ENCODE assay signal across 11 cellular contexts in the genomic region with DNA sequence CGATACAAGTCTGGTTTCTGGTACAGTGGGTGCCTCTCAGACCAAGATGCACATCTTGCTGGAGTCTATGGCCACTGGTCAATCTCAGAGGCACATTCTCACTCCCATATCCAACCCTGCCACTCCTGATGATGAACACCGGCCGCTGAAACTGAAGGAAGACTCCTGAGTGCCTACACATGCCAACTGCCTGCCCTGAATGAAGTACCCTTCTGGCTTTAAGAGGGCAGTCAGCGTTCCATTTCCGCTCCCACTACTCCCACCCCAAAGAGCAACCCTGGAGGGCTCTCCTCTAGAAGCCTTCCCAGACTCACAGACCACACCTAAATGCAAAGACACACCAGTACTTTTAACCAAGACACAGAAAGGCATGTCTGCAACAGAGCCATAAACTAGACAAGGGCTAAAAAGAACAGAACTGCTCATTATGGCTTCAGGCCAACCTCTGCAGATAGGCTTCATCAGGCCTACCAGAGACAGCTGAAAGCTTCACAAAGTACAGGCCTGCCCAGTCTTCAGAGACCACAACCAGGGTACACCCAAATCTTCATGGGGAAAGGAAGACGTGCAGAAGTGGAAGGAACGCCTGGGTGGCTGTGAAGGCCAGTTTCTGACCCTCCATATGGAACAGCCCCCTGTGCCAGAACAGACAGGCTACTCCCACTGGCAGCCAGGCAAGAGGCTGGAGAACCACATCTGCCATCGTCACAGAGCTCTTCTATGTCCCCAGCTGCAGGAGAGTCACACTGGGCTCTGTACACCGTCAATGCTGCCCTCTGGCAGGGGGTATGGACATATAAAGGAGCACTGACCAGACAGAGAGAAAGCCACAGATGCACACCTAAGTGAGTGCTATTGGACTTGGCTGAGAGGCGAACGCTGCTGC. TPM values are rescaled to one million over a fixed set of nuclear protein-coding genes. Genes with fewer than 3 reads are reported as not detected.
A peak's percentile ranks its signal among the peaks of the same experiment; 100 is the strongest.
DNase-seq lines count a peak whose midpoint lies in the region; ATAC-seq and TF ChIP-seq lines count a peak whose summit lies in the region.
"Had no signal": no experiment of that assay in that cellular context is flagged by ENCODE, and none has a peak within 500 bp of the region (broad histone marks: within the 10 kb centered on the region; RNA-seq: fewer than 3 reads in every experiment).

No MANE protein-coding gene starts in this region.

- no peak overlapping the region for H3K9ac ChIP-seq in mammary epithelial cell (ENCODE audit: insufficient read depth, low read length)

- POLR2A ChIA-PET in MCF 10A (lab: Yijun Ruan, JAX): no interaction called here

- no peaks in the 10 kb centered on the region for H3K4me1 ChIP-seq in mammary epithelial cell (ENCODE audit: insufficient read depth, low read length)
- no peaks in the 10 kb centered on the region for H3K4me1 ChIP-seq in aorta (ENCODE audit: control insufficient read depth in 1 of 2, insufficient read depth in 2 of 2, low read length in 2 of 2)

- H3K4me1 Mint-ChIP-seq in MCF 10A (ENCODE audit: insufficient read depth, unreplicated experiment) (peaks cover 47% of the 10 kb centered on the region), nephron (peaks cover 63% of the 10 kb centered on the region)

- H3K79me2 ChIP-seq in mammary epithelial cell (ENCODE audit: insufficient read depth, low read length): peaks cover 96% of the 10 kb centered on the region

- H3K36me3 ChIP-seq in mammary epithelial cell (ENCODE audit: insufficient read depth, low read length): no peaks in the 10 kb centered on the region
- no peaks in the 10 kb centered on the region for H3K36me3 ChIP-seq in aorta (ENCODE audit: control insufficient read depth in 1 of 2, insufficient read depth in 2 of 2, low read length in 1 of 2)

- no peak overlapping the region for H3K4me2 ChIP-seq in mammary epithelial cell (ENCODE audit: insufficient read depth, low read depth, low read length)

- ATAC-seq in left ventricle myocardium superior (peak; percentile 71), aorta (ENCODE audit: low FRiP score) (peak; percentile 15)

- no peaks in the 10 kb centered on the region for H4K20me1 ChIP-seq in mammary epithelial cell (ENCODE audit: insufficient read depth, low read length)

- CTCF ChIA-PET in MCF 10A (lab: Yijun Ruan, JAX) (interaction anchor here (0.6 kb wide), 2 partner anchors 68 to 101 kb away, joined by 3 read pairs; no protein-coding TSS in a partner anchor), mammary epithelial cell (lab: Charles Lee; ENCODE audit: low non-redundant PET) (no interaction called here)

- dilution Hi-C loops in mammary epithelial cell (cut with HindIII; ENCODE audit: low sequenced_read_pairs): no loop called here

- intact Hi-C loops in MCF 10A (cut with micrococcal nuclease) (no loop called here), mammary epithelial cell (cut with micrococcal nuclease) (no loop called here), left ventricle myocardium superior (cut with micrococcal nuclease) (no loop called here), aorta (cut with DNase I) (no loop called here)

- H3K9me3 ChIP-seq in mammary epithelial cell (replicated peaks; ENCODE audit: insufficient read depth, low read length) (no peaks in the 10 kb centered on the region), aorta (ENCODE audit: control insufficient read depth, low read length) (no peaks in the 10 kb centered on the region)
- H3K9me3 ChIP-seq: HAP-1 had no signal

- H3K4me3 ChIP-seq in mammary epithelial cell (replicated peaks in 1 of 3; ENCODE audit: insufficient read depth in 1 of 3, low read depth in 2 of 3, low read length in 3 of 3) (no peak overlapping the region), aorta (ENCODE audit: low read length in 2 of 2) (no peak overlapping the region)
- H3K4me3 ChIP-seq: HAP-1 had no signal

- peak overlapping the region; percentile 29 for H3K27ac Mint-ChIP-seq in MCF 10A (ENCODE audit: low read depth, unreplicated experiment)
- peak overlapping the region; percentile 7 to 66 (median 47) for H3K27ac Mint-ChIP-seq in nephron

- BruUV-seq in MCF 10A (replicated peaks; lab: Mats Ljungman, UMichigan) (no TSS peak), mammary epithelial cell (replicated peaks; lab: Mats Ljungman, UMichigan) (no TSS peak)

- 93% methylated on average over 9 of the region's 11 CpGs for WGBS in mammary epithelial cell (ENCODE audit: low coverage, missing lambda C conversion rate)
- WGBS in aorta, 2 donors: 69 to 72% methylated on average over 11 of the region's 11 CpGs

- no peak overlapping the region for H3K4me3 Mint-ChIP-seq in MCF 10A (ENCODE audit: unreplicated experiment)
- H3K4me3 Mint-ChIP-seq in nephron: no peak overlapping the region

- no peak for TF ChIP-seq CTCF in MCF 10A (IDR thresholded peaks at IDR 0.05; ENCODE audit: unreplicated experiment)
- no peak for TF ChIP-seq CTCF in mammary epithelial cell (conservative IDR thresholded peaks at IDR 0.05 in 1 of 2, IDR thresholded peaks at IDR 0.05 in 1 of 2; ENCODE audit: extremely low read depth in 1 of 2, insufficient read depth in 1 of 2, low read depth in 1 of 2, low read length in 2 of 2)
- no peak for TF ChIP-seq CTCF in nephron (IDR thresholded peaks at IDR 0.05; ENCODE audit: unreplicated experiment in 3 of 3)

- H3K27me3 ChIP-seq in mammary epithelial cell (ENCODE audit: insufficient read depth, low read length) (no peaks in the 10 kb centered on the region), aorta (ENCODE audit: control insufficient read depth in 1 of 2, insufficient read depth in 2 of 2, low read length in 1 of 2) (no peaks in the 10 kb centered on the region)

- H3K9me3 Mint-ChIP-seq in MCF 10A (ENCODE audit: unreplicated experiment) (no peaks in the 10 kb centered on the region), nephron (no peaks in the 10 kb centered on the region)

- H2AFZ ChIP-seq in mammary epithelial cell (ENCODE audit: low read depth, low read length): no peak overlapping the region

- H3K36me3 Mint-ChIP-seq in MCF 10A (ENCODE audit: insufficient read depth, unreplicated experiment) (peaks cover 21% of the 10 kb centered on the region), nephron (ENCODE audit: low read depth) (peaks cover 25% of the 10 kb centered on the region)

- H3K27ac ChIP-seq in mammary epithelial cell (ENCODE audit: insufficient read depth, low read depth, low read length): no peak overlapping the region
- no peak overlapping the region for H3K27ac ChIP-seq in aorta (ENCODE audit: low read depth in 1 of 2, low read length in 2 of 2)
- H3K27ac ChIP-seq: epithelial cell of prostate had no signal

- DNase-seq in MCF 10A (ENCODE audit: unreplicated experiment): no peak
- no peak for DNase-seq in mammary epithelial cell
- DNase-seq in left ventricle myocardium superior: no peak
- DNase-seq in aorta: no peak
- no peak for DNase-seq in NCI-H2107 treated with DMSO at 0.1 percent for 48 hours (lab: John Stamatoyannopoulos, UW; ENCODE audit: unreplicated experiment)
- no peak for DNase-seq in effector CD4-positive, alpha-beta T cell
- no peak for DNase-seq in NCI-H2227 treated with DMSO at 0.1 percent for 48 hours (lab: John Stamatoyannopoulos, UW)
- DNase-seq: NCI-H524 treated with DMSO at 0.1 percent for 48 hours had no signal

- in situ Hi-C loops in mammary epithelial cell (cut with MboI; ENCODE audit: low sequenced_read_pairs in 2 of 2): no loop called here

- H3K27me3 Mint-ChIP-seq in MCF 10A (ENCODE audit: insufficient read depth, unreplicated experiment): no peaks in the 10 kb centered on the region
- H3K27me3 Mint-ChIP-seq in nephron (ENCODE audit: low read depth): no peaks in the 10 kb centered on the region

RNA-seq across cellular contexts. Expression of gene ANP32A, which starts 14.2 kb away (rescaled TPM):
- total RNA-seq in MCF 10A (2022): 150 and 159 TPM in 2 replicates
- 100 to 1,000 TPM in 1 of 2 donors, 10 to 100 TPM in 1; 42.5 to 109 TPM for total RNA-seq in mammary epithelial cell
- 52.0 TPM for polyA plus RNA-seq in mammary epithelial cell
- polyA minus RNA-seq in mammary epithelial cell: 37.7 TPM
- total RNA-seq in left ventricle myocardium superior: 138 TPM
- total RNA-seq in aorta: 100 to 1,000 TPM in 1 of 2 donors, 10 to 100 TPM in 1; 76.1 to 106 TPM
- 10 to 100 TPM; 63.2 to 63.5 TPM for polyA plus RNA-seq in aorta
